Comparison of ENCODE assay signal across 1 cellular context in the genomic region with DNA sequence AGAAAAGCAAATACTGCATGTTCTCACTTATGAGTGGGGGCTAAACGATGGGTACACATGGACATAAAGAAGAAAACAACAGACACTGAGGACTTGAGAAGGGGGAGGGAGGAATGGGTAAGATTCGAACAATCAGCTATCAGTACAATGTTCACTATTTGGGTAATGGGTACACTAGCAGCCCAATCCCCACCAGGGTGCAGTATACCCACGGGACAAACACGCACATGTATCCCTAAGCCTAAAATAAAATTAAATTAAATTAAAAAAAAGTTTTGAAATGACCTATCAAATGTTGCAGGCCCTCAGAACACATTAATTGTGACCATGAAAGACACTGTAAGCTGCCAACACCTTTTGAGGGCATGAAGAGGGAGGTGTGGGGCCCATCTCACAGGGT.
TF ChIP-seq lines count a peak whose summit lies in the region.

No MANE protein-coding gene starts in this region.

TF ChIP-seq in WTC11, 78 proteins besides CTCF, POLR2A, EP300 and RAD21 (continued from another document):
- TF ChIP-seq, protein P1, sequence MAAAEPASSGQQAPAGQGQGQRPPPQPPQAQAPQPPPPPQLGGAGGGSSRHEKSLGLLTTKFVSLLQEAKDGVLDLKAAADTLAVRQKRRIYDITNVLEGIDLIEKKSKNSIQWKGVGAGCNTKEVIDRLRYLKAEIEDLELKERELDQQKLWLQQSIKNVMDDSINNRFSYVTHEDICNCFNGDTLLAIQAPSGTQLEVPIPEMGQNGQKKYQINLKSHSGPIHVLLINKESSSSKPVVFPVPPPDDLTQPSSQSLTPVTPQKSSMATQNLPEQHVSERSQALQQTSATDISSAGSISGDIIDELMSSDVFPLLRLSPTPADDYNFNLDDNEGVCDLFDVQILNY (CRISPR knock-in tag; IDR thresholded peaks at IDR 0.05) = no peak
- TF ChIP-seq GABPB1 (CRISPR knock-in tag; IDR thresholded peaks at IDR 0.05) = no peak
